In the genomic region with DNA sequence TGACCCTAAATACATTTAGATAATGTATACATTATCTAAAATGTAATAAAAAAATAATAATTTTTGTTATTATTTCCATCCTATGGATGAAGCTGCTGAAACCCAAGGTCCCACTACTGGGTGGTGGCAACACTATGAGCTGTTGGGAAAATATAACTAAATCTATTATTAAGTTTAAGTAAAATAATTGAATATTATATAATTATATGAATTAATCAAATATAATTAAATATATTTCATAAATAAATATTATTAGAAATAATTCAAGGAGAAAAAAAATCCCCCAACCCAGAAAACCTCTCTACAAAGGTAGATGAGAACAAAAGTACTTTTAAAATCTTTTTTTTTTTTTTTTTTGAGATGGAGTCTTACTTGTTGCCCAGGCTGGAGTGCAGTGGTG, we compare ENCODE assay signal across 8 cellular contexts. TPM values are rescaled to one million over a fixed set of nuclear protein-coding genes. Genes with fewer than 3 reads are reported as not detected.
"Had no signal": no experiment of that assay in that cellular context is flagged by ENCODE, and none has a peak within 500 bp of the region (broad histone marks: within the 10 kb centered on the region; RNA-seq: fewer than 3 reads in every experiment).

No MANE protein-coding gene starts in this region.

- DNase-seq: GDM1, GF-D8 had no signal

- FAIRE-seq: G401.6, GM12878, GM12891, GM12892, GM18507, GM19239 had no signal

- ATAC-seq: GM12878 had no signal

RNA-seq across cellular contexts. Expression of a gene that starts 7.9 kb away (rescaled TPM):
- total RNA-seq: GM12878 had no signal
